8 cellular contexts compared by ENCODE assay signal in the genomic region with DNA sequence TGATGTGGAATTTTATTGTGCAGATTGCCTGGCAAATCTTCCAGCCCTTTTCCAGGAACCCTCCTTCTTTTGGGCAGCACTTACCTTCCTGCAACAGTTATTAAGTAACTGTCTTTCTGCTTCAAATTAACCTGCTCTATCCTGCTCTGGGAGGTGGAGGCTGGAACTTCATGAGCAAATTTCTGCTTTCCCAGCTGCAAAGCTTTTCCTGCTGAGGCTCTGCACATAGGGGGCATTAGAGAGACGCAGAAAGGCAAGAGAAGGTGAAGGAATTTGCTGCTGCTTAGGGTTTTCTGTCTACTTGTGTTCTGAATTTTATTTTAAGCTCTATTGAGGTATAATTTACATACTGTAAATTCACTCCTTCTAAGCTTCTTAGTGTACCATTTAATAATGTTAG.
DNase-seq lines count a peak whose midpoint lies in the region; ATAC-seq and TF ChIP-seq lines count a peak whose summit lies in the region.

No MANE protein-coding gene starts in this region.

- H3K9me3 ChIP-seq in BLaER1 treated with 17β-estradiol and CSF1 and Interleukin-3, amounts not matched to agents 10 nM and 100 nM (replicated peaks in 1 of 11): peaks cover 0 to 27% (median 5%) of the 10 kb centered on the region in 11 experiments; a peak in 8 of 22 replicates
- H3K9me3 ChIP-seq in left ventricle myocardium inferior (replicated peaks): no peaks in the 10 kb centered on the region
- H3K9me3 ChIP-seq in thoracic aorta: no peaks in the 10 kb centered on the region
- no peaks in the 10 kb centered on the region for H3K9me3 ChIP-seq in effector memory CD4-positive, alpha-beta T cell (ENCODE audit: control insufficient read depth, low read length)

- peaks cover 0 to 34% (median 16%) of the 10 kb centered on the region in 10 experiments; a peak in 12 of 20 replicates for H3K4me1 ChIP-seq in BLaER1 treated with 17β-estradiol and CSF1 and Interleukin-3, amounts not matched to agents 10 nM and 100 nM
- H3K4me1 ChIP-seq in left ventricle myocardium inferior (no peaks in the 10 kb centered on the region), thoracic aorta (ENCODE audit: control insufficient read depth in 1 of 2, low read depth in 2 of 2) (no peaks in the 10 kb centered on the region)
- H3K4me1 ChIP-seq in effector memory CD4-positive, alpha-beta T cell (ENCODE audit: control insufficient read depth, insufficient read depth, low read length, poor library complexity, severe bottlenecking): no peaks in the 10 kb centered on the region

- no peaks in the 10 kb centered on the region for H4K20me1 ChIP-seq in BLaER1 treated with 17β-estradiol and CSF1 and Interleukin-3, amounts not matched to agents 10 nM and 100 nM

- no peaks in the 10 kb centered on the region for H3K36me3 ChIP-seq in BLaER1 treated with 17β-estradiol and CSF1 and Interleukin-3, amounts not matched to agents 10 nM and 100 nM
- no peaks in the 10 kb centered on the region for H3K36me3 ChIP-seq in left ventricle myocardium inferior
- no peaks in the 10 kb centered on the region for H3K36me3 ChIP-seq in thoracic aorta
- H3K36me3 ChIP-seq in effector memory CD4-positive, alpha-beta T cell (ENCODE audit: control insufficient read depth, insufficient read depth, low read length): no peaks in the 10 kb centered on the region

- no peak overlapping the region for H3K27ac ChIP-seq in BLaER1 treated with 17β-estradiol and CSF1 and Interleukin-3, amounts not matched to agents 10 nM and 100 nM
- no peak overlapping the region for H3K27ac ChIP-seq in left ventricle myocardium inferior (replicated peaks)
- no peak overlapping the region for H3K27ac ChIP-seq in thoracic aorta
- H3K27ac ChIP-seq in effector memory CD4-positive, alpha-beta T cell (ENCODE audit: insufficient read depth, low read length, poor library complexity, severe bottlenecking): no peak overlapping the region

- no peak overlapping the region for H3K9ac ChIP-seq in BLaER1 treated with 17β-estradiol and CSF1 and Interleukin-3, amounts not matched to agents 10 nM and 100 nM

- H3K4me2 ChIP-seq in BLaER1 treated with 17β-estradiol and CSF1 and Interleukin-3, amounts not matched to agents 10 nM and 100 nM: peak overlapping the region in 6 of 11 experiments; percentile 46 to 83 (median 72); a peak in 9 of 22 replicates

- ATAC-seq in thoracic aorta (ENCODE audit: insufficient number of reproducible peaks, low FRiP score, low read depth) (peak; percentile 12), HG03039 (IDR thresholded peaks at IDR 0.05; ENCODE audit: unreplicated experiment) (no peak), HG03354 (IDR thresholded peaks at IDR 0.05; ENCODE audit: poor library complexity, severe bottlenecking, unreplicated experiment) (no peak)

- DNase-seq in HCEC 1CT (peak; percentile 57), SW480 (ENCODE audit: low spot score) (peak; percentile 47), left ventricle myocardium inferior (no peak), thoracic aorta (ENCODE audit: low spot score) (no peak)
- DNase-seq in effector memory CD4-positive, alpha-beta T cell: no peak

- no peaks in the 10 kb centered on the region for H3K27me3 ChIP-seq in BLaER1 treated with 17β-estradiol and CSF1 and Interleukin-3, amounts not matched to agents 10 nM and 100 nM
- H3K27me3 ChIP-seq in left ventricle myocardium inferior (ENCODE audit: low read depth) (peaks cover 23% of the 10 kb centered on the region), thoracic aorta (replicated peaks; ENCODE audit: insufficient read depth) (no peaks in the 10 kb centered on the region)
- H3K27me3 ChIP-seq in effector memory CD4-positive, alpha-beta T cell (replicated peaks; ENCODE audit: control insufficient read depth, insufficient read depth, low read length, poor library complexity, severe bottlenecking): no peaks in the 10 kb centered on the region

- intact Hi-C loops in left ventricle myocardium inferior (cut with micrococcal nuclease): no loop called here

- no peak overlapping the region for H3K4me3 ChIP-seq in BLaER1 treated with 17β-estradiol and CSF1 and Interleukin-3, amounts not matched to agents 10 nM and 100 nM
- H3K4me3 ChIP-seq in left ventricle myocardium inferior (no peak overlapping the region), thoracic aorta (no peak overlapping the region)
- H3K4me3 ChIP-seq in effector memory CD4-positive, alpha-beta T cell (ENCODE audit: insufficient read depth, low read depth, low read length, poor library complexity, severe bottlenecking): no peak overlapping the region

- TF ChIP-seq CTCF in left ventricle myocardium inferior (IDR thresholded peaks at IDR 0.05; ENCODE audit: borderline replicate concordance): peak; percentile 58
- peak; percentile 52 for TF ChIP-seq CTCF in thoracic aorta (IDR thresholded peaks at IDR 0.05)

Comparison
In these comparisons a context has a peak if more than half of its experiments do, and no peak if none do; other contexts are left out.
1. DNase-seq: peak in HCEC 1CT (single experiment) and SW480 (single experiment); none in left ventricle myocardium inferior (single experiment), thoracic aorta (single experiment) and effector memory CD4-positive, alpha-beta T cell (0 of 3).